ENCODE assay signal across 8 cellular contexts in the genomic region with DNA sequence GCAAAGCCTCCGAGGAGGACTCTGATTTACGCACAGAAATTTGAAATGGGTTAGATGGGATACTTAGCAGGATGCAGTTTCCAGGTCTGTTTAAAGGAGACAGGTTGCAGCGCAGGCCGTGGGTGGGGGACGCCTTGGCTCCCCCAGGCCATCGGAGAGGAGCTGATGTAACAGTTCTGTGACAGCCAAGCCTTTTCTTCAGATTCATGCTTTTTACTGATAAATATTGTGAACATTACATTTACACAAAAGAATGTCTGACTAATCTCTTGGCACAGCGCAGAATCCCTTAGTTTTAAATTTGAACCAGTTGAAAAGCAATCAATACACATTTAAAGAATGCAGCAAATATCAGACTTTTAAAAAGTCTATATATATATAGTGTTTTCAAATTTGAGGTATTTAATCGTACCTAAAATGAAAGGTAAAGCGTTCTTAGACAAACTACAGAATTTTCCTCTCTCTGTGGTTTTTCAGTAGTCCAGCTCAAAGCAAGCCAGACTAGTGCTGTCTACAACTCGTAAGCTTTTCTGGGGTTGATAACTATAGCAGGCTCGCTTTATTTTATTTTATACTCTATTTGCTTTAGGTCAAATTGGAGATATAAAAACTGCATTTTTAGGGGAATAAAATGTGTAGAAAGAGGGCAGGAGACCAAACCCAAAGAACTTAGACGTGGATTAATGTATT.
DNase-seq lines count a peak whose midpoint lies in the region; ATAC-seq, FAIRE-seq and TF ChIP-seq lines count a peak whose summit lies in the region.
"Had no signal": no experiment of that assay in that cellular context is flagged by ENCODE, and none has a peak within 500 bp of the region (broad histone marks: within the 10 kb centered on the region; RNA-seq: fewer than 3 reads in every experiment).

No MANE protein-coding gene starts in this region.

- H4K8ac ChIP-seq in mesenchymal stem cell (ENCODE audit: low read length), result peak overlapping the region; percentile 45

- peak; percentile 86 for DNase-seq in choroid plexus epithelial cell (ENCODE audit: low read depth)
- peak; percentile 86 for DNase-seq in mesenchymal stem cell
- peak; percentile 70 for DNase-seq in urothelium cell line (ENCODE audit: low spot score)
- DNase-seq in NAMALWA (ENCODE audit: low spot score), result no peak
- no peak for DNase-seq in DMS79 (lab: John Stamatoyannopoulos, UW)
- DNase-seq: NCI-H1417 treated with DMSO at 0.1 percent for 48 hours had no signal

- no peak overlapping the region for H3K4me3 ChIP-seq in HUES6 (ENCODE audit: low read depth, low read length)
- H3K4me3 ChIP-seq in choroid plexus epithelial cell (ENCODE audit: low read depth, low read length), result peak overlapping the region; percentile 36
- H3K4me3 ChIP-seq in mesenchymal stem cell (ENCODE audit: insufficient read depth in 1 of 2, low read depth in 1 of 2, low read length in 2 of 2), result peak overlapping the region in 1 of 2 experiments; percentile 70

- no peak for TF ChIP-seq CTCF in choroid plexus epithelial cell (conservative IDR thresholded peaks at IDR 0.05; ENCODE audit: low read depth, low read length)

- peak; percentile 27 for FAIRE-seq in urothelium cell line (lab: Jason Lieb, UNC)

- no peak overlapping the region for H3K9ac ChIP-seq in HUES6 (ENCODE audit: low read length)
- H3K9ac ChIP-seq in mesenchymal stem cell (ENCODE audit: low read length), result peak overlapping the region; percentile 82

- peak overlapping the region; percentile 70 for H3K4me2 ChIP-seq in mesenchymal stem cell (ENCODE audit: low read length, poor library complexity, severe bottlenecking)

- peak overlapping the region; percentile 98 for H2AK5ac ChIP-seq in mesenchymal stem cell (ENCODE audit: low read length, severe bottlenecking)

- no peaks in the 10 kb centered on the region for H3K27me3 ChIP-seq in HUES6 (ENCODE audit: control insufficient read depth, insufficient read depth, low read length)
- H3K27me3 ChIP-seq in mesenchymal stem cell (ENCODE audit: control insufficient read depth in 1 of 2, insufficient read depth in 1 of 2, low read length in 2 of 2), result no peaks in the 10 kb centered on the region

- peaks cover 54% of the 10 kb centered on the region for H3K4me1 ChIP-seq in HUES6 (ENCODE audit: control insufficient read depth, insufficient read depth, low read length)
- H3K4me1 ChIP-seq in mesenchymal stem cell (ENCODE audit: control insufficient read depth, insufficient read depth, low read depth, low read length), result peaks cover 9% of the 10 kb centered on the region

- H2BK15ac ChIP-seq in mesenchymal stem cell (ENCODE audit: low read depth, poor library complexity, severe bottlenecking), result no peak overlapping the region

- H3K14ac ChIP-seq in mesenchymal stem cell (ENCODE audit: low read length in 2 of 2), result peak overlapping the region in 1 of 2 experiments; percentile 48

- H3K36me3 ChIP-seq in HUES6 (ENCODE audit: control insufficient read depth, insufficient read depth, low read length) (no peaks in the 10 kb centered on the region), mesenchymal stem cell (ENCODE audit: control insufficient read depth in 1 of 2, insufficient read depth in 2 of 2, low read depth in 1 of 2, low read length in 2 of 2) (no peaks in the 10 kb centered on the region)

- H3K79me1 ChIP-seq in mesenchymal stem cell (replicated peaks; ENCODE audit: low read length, poor library complexity, severe bottlenecking), result no peaks in the 10 kb centered on the region

- H2BK12ac ChIP-seq in mesenchymal stem cell (ENCODE audit: low read length in 2 of 2), result peak overlapping the region in 1 of 2 experiments; percentile 55

- H2BK120ac ChIP-seq in mesenchymal stem cell (ENCODE audit: low read depth, low read length), result no peak overlapping the region

- peak overlapping the region in 1 of 2 experiments; percentile 98 for H3K4ac ChIP-seq in mesenchymal stem cell (ENCODE audit: low read depth in 1 of 2, low read length in 2 of 2)

- H3K27ac ChIP-seq in HUES6 (ENCODE audit: low read depth, low read length) (0 out of 2 replicates have a peak overlapping the region, but pooled peaks have one; percentile 21), mesenchymal stem cell (ENCODE audit: low read length, poor library complexity, severe bottlenecking) (peak overlapping the region; percentile 95)

- no peak overlapping the region for H4K91ac ChIP-seq in mesenchymal stem cell (ENCODE audit: low read length)

- 31% methylated on average over 8 of the region's 12 CpGs for WGBS in mesenchymal stem cell

- no peak overlapping the region for H2AFZ ChIP-seq in mesenchymal stem cell (ENCODE audit: low read depth, low read length)

- no peaks in the 10 kb centered on the region for H3K9me3 ChIP-seq in HUES6 (ENCODE audit: control insufficient read depth, insufficient read depth, low read depth, low read length)
- H3K9me3 ChIP-seq in mesenchymal stem cell (ENCODE audit: control insufficient read depth, low read length), result no peaks in the 10 kb centered on the region

- no peak overlapping the region for H2BK5ac ChIP-seq in mesenchymal stem cell (ENCODE audit: low read depth, low read length, poor library complexity, severe bottlenecking)

- peak overlapping the region; percentile 64 to 82 for H3K18ac ChIP-seq in mesenchymal stem cell (ENCODE audit: low read depth in 1 of 2, low read length in 2 of 2)

- H3K23ac ChIP-seq in mesenchymal stem cell (ENCODE audit: low read length in 2 of 2), result peak overlapping the region in 1 of 2 experiments; percentile 73

- ATAC-seq in HG03439 (IDR thresholded peaks at IDR 0.05; ENCODE audit: unreplicated experiment), result no peak

Comparison
In these comparisons a context has a peak if more than half of its experiments do, and no peak if none do; other contexts are left out.
1. DNase-seq: peak in choroid plexus epithelial cell (single experiment), mesenchymal stem cell (single experiment) and urothelium cell line (single experiment); none in NAMALWA (single experiment) and DMS79 (single experiment).